In genomic region chr3:192889694-192890093, GRCh38 we compare ENCODE assay signal across 13 cellular contexts. TPM values are rescaled to one million over a fixed set of nuclear protein-coding genes. Genes with fewer than 3 reads are reported as not detected.
DNase-seq lines count a peak whose midpoint lies in the region; TF ChIP-seq lines count a peak whose summit lies in the region.
"Had no signal": no experiment of that assay in that cellular context is flagged by ENCODE, and none has a peak within 500 bp of the region (broad histone marks: within the 10 kb centered on the region; RNA-seq: fewer than 3 reads in every experiment).

No MANE protein-coding gene starts in this region.

- CTCF ChIA-PET in MCF 10A (lab: Yijun Ruan, JAX): interaction anchor here (0.6 to 2.6 kb wide), 6 partner anchors 25 to 152 kb away, joined by 3 to 13 read pairs (median 4); partner anchors contain the start of gene MB21D2

- no peak overlapping the region for H3K4me3 Mint-ChIP-seq in MCF 10A (ENCODE audit: unreplicated experiment)
- H3K4me3 Mint-ChIP-seq in activated T-helper 1 cell treated with anti-CD3 and anti-CD28 coated beads, Interleukin-12 subunit alpha, Interleukin-12 subunit beta, Interleukin-2, Interleukin-4 antibody, amounts not matched to agents 30 ng/mL and 10 ng/mL and 1 ng/mL, durations not matched to agents 14 hours and 24 hours and 36 hours: peak overlapping the region; percentile 5
- H3K4me3 Mint-ChIP-seq in type B pancreatic cell: no peak overlapping the region
- H3K4me3 Mint-ChIP-seq: activated naive CD8-positive, alpha-beta T cell treated with anti-CD3 and anti-CD28 coated beads, Interleukin-2, amount 10 ng/mL, durations not matched to agents 7 days and 5 days had no signal

- no peaks in the 10 kb centered on the region for H3K36me3 Mint-ChIP-seq in MCF 10A (ENCODE audit: insufficient read depth, unreplicated experiment)
- peaks cover 18% of the 10 kb centered on the region for H3K36me3 Mint-ChIP-seq in activated T-helper 1 cell treated with anti-CD3 and anti-CD28 coated beads, Interleukin-12 subunit alpha, Interleukin-12 subunit beta, Interleukin-2, Interleukin-4 antibody, amounts not matched to agents 30 ng/mL and 10 ng/mL and 1 ng/mL, durations not matched to agents 14 hours and 24 hours and 36 hours (ENCODE audit: low read depth)
- peaks cover 6% of the 10 kb centered on the region for H3K36me3 Mint-ChIP-seq in type B pancreatic cell

- no peak for DNase-seq in MCF 10A (ENCODE audit: unreplicated experiment)
- DNase-seq in breast epithelium (ENCODE audit: low spot score in 2 of 2): no peak
- no peak for DNase-seq in activated T-helper 1 cell treated with anti-CD3 and anti-CD28 coated beads, Interleukin-12 subunit alpha, Interleukin-12 subunit beta, Interleukin-2, Interleukin-4 antibody, amounts not matched to agents 30 ng/mL and 10 ng/mL and 1 ng/mL, durations not matched to agents 14 hours and 24 hours and 36 hours (ENCODE audit: low spot score)
- no peak for DNase-seq in type B pancreatic cell (ENCODE audit: extremely low spot score, unreplicated experiment)
- DNase-seq in esophagus muscularis mucosa (ENCODE audit: extremely low spot score): no peak
- no peak for DNase-seq in globus pallidus (ENCODE audit: low spot score)
- no peak for DNase-seq in spleen
- DNase-seq: activated naive CD8-positive, alpha-beta T cell treated with anti-CD3 and anti-CD28 coated beads, Interleukin-2, amount 10 ng/mL, durations not matched to agents 7 days and 5 days; DMS 273 treated with DMSO at 0.1 percent for 48 hours; Karpas-422; NCI-H1694; nucleus accumbens had no signal

- no peaks in the 10 kb centered on the region for H3K36me3 ChIP-seq in breast epithelium
- no peaks in the 10 kb centered on the region for H3K36me3 ChIP-seq in iPS-20b (ENCODE audit: insufficient read depth, low read depth, low read length)
- no peaks in the 10 kb centered on the region for H3K36me3 ChIP-seq in esophagus muscularis mucosa
- H3K36me3 ChIP-seq in spleen: no peaks in the 10 kb centered on the region

- H3K4me1 Mint-ChIP-seq in MCF 10A (ENCODE audit: insufficient read depth, unreplicated experiment) (peaks cover 51% of the 10 kb centered on the region), type B pancreatic cell (ENCODE audit: unreplicated experiment) (peaks cover 47% of the 10 kb centered on the region)
- H3K4me1 Mint-ChIP-seq in activated T-helper 1 cell treated with anti-CD3 and anti-CD28 coated beads, Interleukin-12 subunit alpha, Interleukin-12 subunit beta, Interleukin-2, Interleukin-4 antibody, amounts not matched to agents 30 ng/mL and 10 ng/mL and 1 ng/mL, durations not matched to agents 14 hours and 24 hours and 36 hours (ENCODE audit: low read depth): peaks cover 97% of the 10 kb centered on the region

- no peak overlapping the region for H3K4me3 ChIP-seq in breast epithelium
- no peak overlapping the region for H3K4me3 ChIP-seq in iPS-20b (ENCODE audit: low read length)
- no peak overlapping the region for H3K4me3 ChIP-seq in esophagus muscularis mucosa
- no peak overlapping the region for H3K4me3 ChIP-seq in spleen

- H3K27ac Mint-ChIP-seq in MCF 10A (ENCODE audit: low read depth, unreplicated experiment) (peak overlapping the region; percentile 46), type B pancreatic cell (peak overlapping the region; percentile 81)
- no peak overlapping the region for H3K27ac Mint-ChIP-seq in activated T-helper 1 cell treated with anti-CD3 and anti-CD28 coated beads, Interleukin-12 subunit alpha, Interleukin-12 subunit beta, Interleukin-2, Interleukin-4 antibody, amounts not matched to agents 30 ng/mL and 10 ng/mL and 1 ng/mL, durations not matched to agents 14 hours and 24 hours and 36 hours

- WGBS in esophagus muscularis mucosa: 32% methylated on average over 3 of the region's 3 CpGs
- WGBS in spleen, 5 donors: 43 to 68% (median 65%) methylated on average over 3 of the region's 3 CpGs

- H3K9ac ChIP-seq in iPS-20b (ENCODE audit: low read depth, low read length): no peak overlapping the region; the same call in 1 of the 2 replicates

- TF ChIP-seq POLR2A in breast epithelium (IDR thresholded peaks at IDR 0.05): no peak
- no peak for TF ChIP-seq POLR2A in esophagus muscularis mucosa (IDR thresholded peaks at IDR 0.05; ENCODE audit: low read depth)
- TF ChIP-seq POLR2A in spleen (IDR thresholded peaks at IDR 0.05): no peak

- H3K9me3 ChIP-seq in breast epithelium (no peaks in the 10 kb centered on the region), iPS-20b (ENCODE audit: insufficient read depth, low read depth, low read length) (no peaks in the 10 kb centered on the region), esophagus muscularis mucosa (no peaks in the 10 kb centered on the region), spleen (no peaks in the 10 kb centered on the region)

- H3K27me3 Mint-ChIP-seq in MCF 10A (ENCODE audit: insufficient read depth, unreplicated experiment) (no peaks in the 10 kb centered on the region), type B pancreatic cell (no peaks in the 10 kb centered on the region)
- H3K27me3 Mint-ChIP-seq in activated T-helper 1 cell treated with anti-CD3 and anti-CD28 coated beads, Interleukin-12 subunit alpha, Interleukin-12 subunit beta, Interleukin-2, Interleukin-4 antibody, amounts not matched to agents 30 ng/mL and 10 ng/mL and 1 ng/mL, durations not matched to agents 14 hours and 24 hours and 36 hours (ENCODE audit: insufficient read depth): peaks cover 2% of the 10 kb centered on the region

- intact Hi-C loops in MCF 10A (cut with micrococcal nuclease) (loop anchor here (5.0 kb wide), 1 partner anchor 57 kb away; no protein-coding TSS in a partner anchor), breast epithelium (cut with DNase I; ENCODE audit: low total_unique reads) (no loop called here), esophagus muscularis mucosa (cut with DNase I) (no loop called here), spleen (cut with DNase I; ENCODE audit: low total_unique reads) (no loop called here)
- intact Hi-C loops in activated T-helper 1 cell treated with anti-CD3 and anti-CD28 coated beads, Interleukin-12 subunit alpha, Interleukin-12 subunit beta, Interleukin-2, Interleukin-4 antibody, amounts not matched to agents 30 ng/mL and 10 ng/mL and 1 ng/mL, durations not matched to agents 14 hours and 24 hours and 36 hours (cut with micrococcal nuclease): loop anchor here (10.0 kb wide), 1 partner anchor 1075 kb away; no protein-coding TSS in a partner anchor

- H3K27ac ChIP-seq in breast epithelium (no peak overlapping the region), iPS-20b (ENCODE audit: low read length) (peak overlapping the region; percentile 44), esophagus muscularis mucosa (replicated peaks in 1 of 4) (peak overlapping the region in 2 of 4 donors; percentile 20 to 45), spleen (peak overlapping the region in 1 of 8 donors; percentile 60)

- no peak for TF ChIP-seq EP300 in esophagus muscularis mucosa (IDR thresholded peaks at IDR 0.05)

- H3K4me1 ChIP-seq in breast epithelium: no peaks in the 10 kb centered on the region
- H3K4me1 ChIP-seq in iPS-20b (ENCODE audit: insufficient read depth, low read length): peaks cover 50% of the 10 kb centered on the region
- peaks cover 29 to 56% (median 47%) of the 10 kb centered on the region in 4 donors for H3K4me1 ChIP-seq in esophagus muscularis mucosa
- H3K4me1 ChIP-seq in spleen: peaks cover 0 to 26% (median 13%) of the 10 kb centered on the region in 6 donors

- TF ChIP-seq CTCF in MCF 10A (IDR thresholded peaks at IDR 0.05; ENCODE audit: unreplicated experiment) (no peak), breast epithelium (IDR thresholded peaks at IDR 0.05) (no peak), type B pancreatic cell (conservative IDR thresholded peaks at IDR 0.05) (no peak), esophagus muscularis mucosa (IDR thresholded peaks at IDR 0.05) (no peak), spleen (IDR thresholded peaks at IDR 0.05 in 8 of 11, conservative IDR thresholded peaks at IDR 0.05 in 3 of 11) (no peak)

- no peaks in the 10 kb centered on the region for H3K27me3 ChIP-seq in breast epithelium
- H3K27me3 ChIP-seq in iPS-20b (ENCODE audit: insufficient read depth, low read length): no peaks in the 10 kb centered on the region
- no peaks in the 10 kb centered on the region for H3K27me3 ChIP-seq in esophagus muscularis mucosa
- H3K27me3 ChIP-seq in spleen (replicated peaks in 1 of 7): no peaks in the 10 kb centered on the region

- H3K9me3 Mint-ChIP-seq in MCF 10A (ENCODE audit: unreplicated experiment) (no peaks in the 10 kb centered on the region), type B pancreatic cell (peaks cover 2% of the 10 kb centered on the region)
- no peaks in the 10 kb centered on the region for H3K9me3 Mint-ChIP-seq in activated T-helper 1 cell treated with anti-CD3 and anti-CD28 coated beads, Interleukin-12 subunit alpha, Interleukin-12 subunit beta, Interleukin-2, Interleukin-4 antibody, amounts not matched to agents 30 ng/mL and 10 ng/mL and 1 ng/mL, durations not matched to agents 14 hours and 24 hours and 36 hours
- H3K9me3 Mint-ChIP-seq: activated naive CD8-positive, alpha-beta T cell treated with anti-CD3 and anti-CD28 coated beads, Interleukin-2, amount 10 ng/mL, durations not matched to agents 7 days and 5 days had no signal

- no TSS peak for BruUV-seq in MCF 10A (replicated peaks; lab: Mats Ljungman, UMichigan)

- POLR2A ChIA-PET in MCF 10A (lab: Yijun Ruan, JAX): interaction anchor here (0.7 to 3.1 kb wide), 8 partner anchors 8 to 152 kb away, joined by 3 to 17 read pairs (median 4); partner anchors contain the start of gene MB21D2

RNA-seq across cellular contexts. Expression of gene MB21D2, which starts 28.0 kb away (rescaled TPM):
- total RNA-seq in MCF 10A (2022) (3.6 and 4.4 TPM in 2 replicates), breast epithelium (10 to 100 TPM in 1 of 3 donors, 1 to 10 TPM in 2; 4.0 to 11.9 (median 6.2) TPM), type B pancreatic cell (ENCODE audit: low replicate concordance) (14.1 and 23.1 TPM in 2 replicates), esophagus muscularis mucosa (10 to 100 TPM in 1 of 4 donors, 1 to 10 TPM in 3; 5.4 to 11.5 (median 8.2) TPM), spleen (1 to 10 TPM; 1.8 to 3.5 (median 2.1) TPM)
- total RNA-seq in activated T-helper 1 cell treated with anti-CD3 and anti-CD28 coated beads, Interleukin-12 subunit alpha, Interleukin-12 subunit beta, Interleukin-2, Interleukin-4 antibody, amounts not matched to agents 30 ng/mL and 10 ng/mL and 1 ng/mL, durations not matched to agents 14 hours and 24 hours and 36 hours: 17.0 and 18.0 TPM in 2 replicates
- 1 to 10 TPM in 1 of 3 donors, under 1 TPM in 2; 0.59 to 1.1 (median 0.67) TPM for polyA plus RNA-seq in spleen

Comparison
In these comparisons a context has a peak if more than half of its experiments do, and no peak if none do; other contexts are left out.
1. intact Hi-C loops: an anchor here in MCF 10A (5.0 kb wide) and activated T-helper 1 cell treated with anti-CD3 and anti-CD28 coated beads, Interleukin-12 subunit alpha, Interleukin-12 subunit beta, Interleukin-2, Interleukin-4 antibody, amounts not matched to agents 30 ng/mL and 10 ng/mL and 1 ng/mL, durations not matched to agents 14 hours and 24 hours and 36 hours (10.0 kb wide); none called in breast epithelium, esophagus muscularis mucosa and spleen.